ENCODE assay signal across 30 cellular contexts in the genomic region with DNA sequence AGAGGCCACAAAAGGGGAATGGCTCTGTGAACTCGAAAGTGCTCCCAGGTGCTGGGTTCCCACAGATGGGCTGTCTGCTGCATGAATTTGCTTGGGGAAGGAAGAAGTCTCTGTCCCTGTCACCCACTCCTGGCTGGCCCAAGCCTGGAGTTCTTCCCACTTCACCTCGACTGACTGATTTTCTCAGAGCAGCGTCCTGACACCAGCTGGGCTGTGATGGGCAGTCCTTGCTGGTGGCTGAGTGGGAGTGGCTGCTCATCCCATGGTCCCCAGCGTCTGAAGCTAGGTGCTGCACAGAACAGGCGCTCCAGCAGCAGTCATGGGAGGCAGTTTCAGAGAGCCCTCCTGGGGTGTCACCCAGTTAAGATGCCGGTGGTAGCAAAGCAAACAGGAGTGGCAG. TPM values are rescaled to one million over a fixed set of nuclear protein-coding genes. Genes with fewer than 3 reads are reported as not detected.
A peak's percentile ranks its signal among the peaks of the same experiment; 100 is the strongest.
DNase-seq lines count a peak whose midpoint lies in the region; ATAC-seq and TF ChIP-seq lines count a peak whose summit lies in the region.
"Had no signal": no experiment of that assay in that cellular context is flagged by ENCODE, and none has a peak within 500 bp of the region (broad histone marks: within the 10 kb centered on the region; RNA-seq: fewer than 3 reads in every experiment).

No MANE protein-coding gene starts in this region.

- H3K27me3 Mint-ChIP-seq in GM23338 (ENCODE audit: insufficient read depth, low read depth, poor library complexity) = peaks cover 14% of the 10 kb centered on the region
- H3K27me3 Mint-ChIP-seq: activated naive CD8-positive, alpha-beta T cell treated with anti-CD3 and anti-CD28 coated beads for 36 hours; type B pancreatic cell had no signal

- no peaks in the 10 kb centered on the region for H3F3A ChIP-seq in GM23338 (replicated peaks; ENCODE audit: low read depth)

- no peaks in the 10 kb centered on the region for H3K9me2 ChIP-seq in GM23338 (ENCODE audit: insufficient read depth)

- peak overlapping the region; percentile 23; the same call in 1 of the 2 replicates for H2AFZ ChIP-seq in GM23338

- ATAC-seq in GM23338 (peak; percentile 19; the same call in 1 of the 3 replicates), HG03354 (IDR thresholded peaks at IDR 0.05; ENCODE audit: poor library complexity, severe bottlenecking, unreplicated experiment) (no peak)
- ATAC-seq: mucosa of descending colon, natural killer cell had no signal

- DNase-seq in NCI-H1417 (lab: John Stamatoyannopoulos, UW) (peak in 2 of 3 experiments; percentile 3 to 65), NCI-H1417 treated with DMSO at 0.1 percent for 48 hours (lab: John Stamatoyannopoulos, UW) (no peak), GM23338 (ENCODE audit: low spot score) (no peak), NCI-H524 treated with DMSO at 0.1 percent for 48 hours (lab: John Stamatoyannopoulos, UW) (peak; percentile 32), left kidney (ENCODE audit: low read depth, low spot score) (peak; percentile 68), HCEC 1CT (no peak)
- DNase-seq in activated CD8-positive, alpha-beta memory T cell treated with anti-CD3 and anti-CD28 coated beads, Interleukin-2, amount 50 U/mL, for 4 hours = no peak
- DNase-seq: 8988T; activated CD4-positive, alpha-beta T cell treated with anti-CD3 and anti-CD28 coated beads, Interleukin-2, amount 10 ng/mL, durations not matched to agents 24 days and 14 days; activated CD8-positive, alpha-beta memory T cell treated with anti-CD3 and anti-CD28 coated beads for 24 hours; activated gamma-delta T cell; activated naive CD8-positive, alpha-beta T cell treated with anti-CD3 and anti-CD28 coated beads for 36 hours; activated T-cell treated with anti-CD3 and anti-CD28 coated beads, Interleukin-2, amount 50 U/mL, for 1 hour; anterior cingulate cortex; COR-L47; DMS79; heart right ventricle; KBM-7; mucosa of descending colon; natural killer cell; NCI-H1092 treated with DMSO at 0.1 percent for 48 hours; NCI-H2081 treated with DMSO at 0.1 percent for 48 hours; NCI-H526; SIG-M5; T1000 had no signal

- no peak overlapping the region for H3K4me3 ChIP-seq in GM23338
- H3K4me3 ChIP-seq: heart right ventricle, mucosa of descending colon, Peyer's patch had no signal

- H3K27ac Mint-ChIP-seq in GM23338 = no peak overlapping the region
- H3K27ac Mint-ChIP-seq: activated CD4-positive, alpha-beta T cell treated with anti-CD3 and anti-CD28 coated beads, Interleukin-2, amount 10 ng/mL, durations not matched to agents 24 days and 14 days; activated naive CD8-positive, alpha-beta T cell treated with anti-CD3 and anti-CD28 coated beads for 36 hours; natural killer cell; stimulated activated effector memory CD8-positive, alpha-beta T cell treated with anti-CD3 and anti-CD28 coated beads, Interleukin-12 subunit alpha, Interleukin-12 subunit beta, amount 100 ng/mL, for 72 hours; type B pancreatic cell had no signal

- no peak for TF ChIP-seq CTCF in GM23338 (conservative IDR thresholded peaks at IDR 0.05; ENCODE audit: low read depth in 2 of 2)

- H3K79me2 ChIP-seq in GM23338 (replicated peaks; ENCODE audit: insufficient read depth) = no peaks in the 10 kb centered on the region

- H3K4me2 ChIP-seq in GM23338 = no peak overlapping the region

- H3K36me3 ChIP-seq in GM23338 (ENCODE audit: insufficient read depth) = no peaks in the 10 kb centered on the region
- H3K36me3 ChIP-seq: heart right ventricle, Peyer's patch had no signal

- no peaks in the 10 kb centered on the region for H3K9me3 Mint-ChIP-seq in GM23338
- H3K9me3 Mint-ChIP-seq: activated CD4-positive, alpha-beta T cell treated with anti-CD3 and anti-CD28 coated beads, Interleukin-2, amount 10 ng/mL, durations not matched to agents 24 days and 14 days; activated naive CD8-positive, alpha-beta T cell treated with anti-CD3 and anti-CD28 coated beads for 36 hours; natural killer cell; stimulated activated effector memory CD8-positive, alpha-beta T cell treated with anti-CD3 and anti-CD28 coated beads, Interleukin-12 subunit alpha, Interleukin-12 subunit beta, amount 100 ng/mL, for 72 hours; type B pancreatic cell had no signal

- peaks cover 41% of the 10 kb centered on the region for H3K4me1 ChIP-seq in GM23338 (ENCODE audit: insufficient read depth)
- H3K4me1 ChIP-seq: heart right ventricle, Peyer's patch had no signal

- no peak overlapping the region for H3K4me3 Mint-ChIP-seq in GM23338
- H3K4me3 Mint-ChIP-seq: activated CD4-positive, alpha-beta T cell treated with anti-CD3 and anti-CD28 coated beads, Interleukin-2, amount 10 ng/mL, durations not matched to agents 24 days and 14 days; activated naive CD8-positive, alpha-beta T cell treated with anti-CD3 and anti-CD28 coated beads for 36 hours; natural killer cell; stimulated activated effector memory CD8-positive, alpha-beta T cell treated with anti-CD3 and anti-CD28 coated beads, Interleukin-12 subunit alpha, Interleukin-12 subunit beta, amount 100 ng/mL, for 72 hours; type B pancreatic cell had no signal

- H3K36me3 Mint-ChIP-seq in GM23338 (ENCODE audit: low read depth) = no peaks in the 10 kb centered on the region
- H3K36me3 Mint-ChIP-seq: activated naive CD8-positive, alpha-beta T cell treated with anti-CD3 and anti-CD28 coated beads for 36 hours; natural killer cell; stimulated activated effector memory CD8-positive, alpha-beta T cell treated with anti-CD3 and anti-CD28 coated beads, Interleukin-12 subunit alpha, Interleukin-12 subunit beta, amount 100 ng/mL, for 72 hours; type B pancreatic cell had no signal

- no peak overlapping the region for H3K27ac ChIP-seq in GM23338 (ENCODE audit: low read depth)
- H3K27ac ChIP-seq: C4-2B, heart right ventricle, Peyer's patch had no signal

- H4K20me1 ChIP-seq in GM23338 (replicated peaks; ENCODE audit: insufficient read depth) = no peaks in the 10 kb centered on the region

- no peaks in the 10 kb centered on the region for H3K27me3 ChIP-seq in GM23338 (ENCODE audit: insufficient read depth)
- H3K27me3 ChIP-seq: heart right ventricle, Peyer's patch had no signal

- peaks cover 44% of the 10 kb centered on the region for H3K4me1 Mint-ChIP-seq in GM23338
- H3K4me1 Mint-ChIP-seq: activated CD4-positive, alpha-beta T cell treated with anti-CD3 and anti-CD28 coated beads, Interleukin-2, amount 10 ng/mL, durations not matched to agents 24 days and 14 days; activated naive CD8-positive, alpha-beta T cell treated with anti-CD3 and anti-CD28 coated beads for 36 hours; natural killer cell; stimulated activated effector memory CD8-positive, alpha-beta T cell treated with anti-CD3 and anti-CD28 coated beads, Interleukin-12 subunit alpha, Interleukin-12 subunit beta, amount 100 ng/mL, for 72 hours had no signal

TF ChIP-seq in GM23338, 12 proteins besides CTCF, POLR2A, EP300 and RAD21 (continues in another document):
- TF ChIP-seq ETS1 (IDR thresholded peaks at IDR 0.05) (no peak), ZNF114 (CRISPR knock-in tag; IDR thresholded peaks at IDR 0.05) (no peak), NANOG (IDR thresholded peaks at IDR 0.05; ENCODE audit: borderline replicate concordance) (no peak), STAT1 (IDR thresholded peaks at IDR 0.05; ENCODE audit: unreplicated experiment) (no peak), POLR2AphosphoS5 (IDR thresholded peaks at IDR 0.05; ENCODE audit: low read depth) (no peak), JUNB (IDR thresholded peaks at IDR 0.05; ENCODE audit: unreplicated experiment) (no peak), ZNF331 (CRISPR knock-in tag; IDR thresholded peaks at IDR 0.05; ENCODE audit: low read depth) (no peak), EZH2phosphoT487 (IDR thresholded peaks at IDR 0.05; ENCODE audit: unreplicated experiment) (no peak), EZH2 (IDR thresholded peaks at IDR 0.05; ENCODE audit: low read depth, unreplicated experiment) (no peak), CREB1 (CRISPR knock-in tag; IDR thresholded peaks at IDR 0.05; ENCODE audit: low read depth) (no peak)
- TF ChIP-seq, protein P1, sequence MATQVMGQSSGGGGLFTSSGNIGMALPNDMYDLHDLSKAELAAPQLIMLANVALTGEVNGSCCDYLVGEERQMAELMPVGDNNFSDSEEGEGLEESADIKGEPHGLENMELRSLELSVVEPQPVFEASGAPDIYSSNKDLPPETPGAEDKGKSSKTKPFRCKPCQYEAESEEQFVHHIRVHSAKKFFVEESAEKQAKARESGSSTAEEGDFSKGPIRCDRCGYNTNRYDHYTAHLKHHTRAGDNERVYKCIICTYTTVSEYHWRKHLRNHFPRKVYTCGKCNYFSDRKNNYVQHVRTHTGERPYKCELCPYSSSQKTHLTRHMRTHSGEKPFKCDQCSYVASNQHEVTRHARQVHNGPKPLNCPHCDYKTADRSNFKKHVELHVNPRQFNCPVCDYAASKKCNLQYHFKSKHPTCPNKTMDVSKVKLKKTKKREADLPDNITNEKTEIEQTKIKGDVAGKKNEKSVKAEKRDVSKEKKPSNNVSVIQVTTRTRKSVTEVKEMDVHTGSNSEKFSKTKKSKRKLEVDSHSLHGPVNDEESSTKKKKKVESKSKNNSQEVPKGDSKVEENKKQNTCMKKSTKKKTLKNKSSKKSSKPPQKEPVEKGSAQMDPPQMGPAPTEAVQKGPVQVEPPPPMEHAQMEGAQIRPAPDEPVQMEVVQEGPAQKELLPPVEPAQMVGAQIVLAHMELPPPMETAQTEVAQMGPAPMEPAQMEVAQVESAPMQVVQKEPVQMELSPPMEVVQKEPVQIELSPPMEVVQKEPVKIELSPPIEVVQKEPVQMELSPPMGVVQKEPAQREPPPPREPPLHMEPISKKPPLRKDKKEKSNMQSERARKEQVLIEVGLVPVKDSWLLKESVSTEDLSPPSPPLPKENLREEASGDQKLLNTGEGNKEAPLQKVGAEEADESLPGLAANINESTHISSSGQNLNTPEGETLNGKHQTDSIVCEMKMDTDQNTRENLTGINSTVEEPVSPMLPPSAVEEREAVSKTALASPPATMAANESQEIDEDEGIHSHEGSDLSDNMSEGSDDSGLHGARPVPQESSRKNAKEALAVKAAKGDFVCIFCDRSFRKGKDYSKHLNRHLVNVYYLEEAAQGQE (IDR thresholded peaks at IDR 0.05; ENCODE audit: unreplicated experiment) = no peak

RNA-seq across cellular contexts. Expression of gene NEURL1B, which starts 10.1 kb away (rescaled TPM):
- 11.4 and 13.3 TPM in 2 replicates for total RNA-seq in GM23338 (2014; rRNA removed; shearing (Covaris generic))
- polyA plus RNA-seq in GM23338 (2016; fragmentation: Nextera tagmentation; extraction: Ambion mirVana) = 1.9 and 2.1 TPM in 2 replicates

Comparison
In these comparisons a context has a peak if more than half of its experiments do, and no peak if none do; other contexts are left out.
1. DNase-seq: peak in NCI-H1417 (2 of 3), NCI-H524 treated with DMSO at 0.1 percent for 48 hours (single experiment) and left kidney (single experiment); none in NCI-H1417 treated with DMSO at 0.1 percent for 48 hours (single experiment), GM23338 (single experiment), activated CD8-positive, alpha-beta memory T cell treated with anti-CD3 and anti-CD28 coated beads, Interleukin-2, amount 50 U/mL, for 4 hours (single experiment) and HCEC 1CT (single experiment).